Comparison of ENCODE assay signal across 8 cellular contexts in genomic region chr5:67493676-67494075, GRCh38.
DNase-seq lines count a peak whose midpoint lies in the region; ATAC-seq, FAIRE-seq and TF ChIP-seq lines count a peak whose summit lies in the region.

No MANE protein-coding gene starts in this region.

- TF ChIP-seq CTCF in GM12878 (IDR thresholded peaks at IDR 0.05 in 2 of 3, conservative IDR thresholded peaks at IDR 0.05 in 1 of 3; ENCODE audit: control insufficient read depth in 2 of 3, extremely low read depth in 1 of 3, insufficient read depth in 1 of 3, low read depth in 3 of 3, low read length in 3 of 3) (peak in 2 of 3 experiments; percentile 24 to 41; a peak in 3 of 6 replicates), upper lobe of right lung (IDR thresholded peaks at IDR 0.05) (peak; percentile 34)

- H4K20me1 ChIP-seq in GM12878 (ENCODE audit: control insufficient read depth, insufficient read depth), result no peaks in the 10 kb centered on the region

- no peaks in the 10 kb centered on the region for H3K9me3 ChIP-seq in GM12878 (replicated peaks; ENCODE audit: control insufficient read depth, insufficient read depth, low read length)
- no peaks in the 10 kb centered on the region for H3K9me3 ChIP-seq in upper lobe of right lung

- H3K27ac ChIP-seq in GM12878 (ENCODE audit: control insufficient read depth, insufficient read depth) (no peak overlapping the region), upper lobe of right lung (no peak overlapping the region)

- no peak overlapping the region for H2AFZ ChIP-seq in GM12878 (ENCODE audit: control insufficient read depth, low read depth, low read length)

- H3K4me1 ChIP-seq in GM12878 (ENCODE audit: control insufficient read depth, insufficient read depth, low read length), result no peaks in the 10 kb centered on the region
- peaks cover 6% of the 10 kb centered on the region for H3K4me1 ChIP-seq in upper lobe of right lung

- DNase-seq in DMS53 (lab: John Stamatoyannopoulos, UW), result peak; percentile 78
- peak; percentile 72 for DNase-seq in NCI-H146 (lab: John Stamatoyannopoulos, UW)
- no peak for DNase-seq in GM12878 (ENCODE audit: low read depth, low spot score)
- peak; percentile 68 for DNase-seq in islet precursor cell
- DNase-seq in upper lobe of right lung, result no peak
- no peak for DNase-seq in RCC 7860 (ENCODE audit: low spot score)
- no peak for DNase-seq in activated T-cell treated with anti-CD3 and anti-CD28 coated beads, Interleukin-2, amount 50 U/mL, for 1 hour
- no peak for DNase-seq in NCI-H1105 treated with DMSO at 0.1 percent for 48 hours (lab: John Stamatoyannopoulos, UW)

- no TSS peak for BruUV-seq in GM12878 (replicated peaks; lab: Mats Ljungman, UMichigan)

- no peaks in the 10 kb centered on the region for H3K79me2 ChIP-seq in GM12878 (ENCODE audit: control insufficient read depth, insufficient read depth, low read length)

- FAIRE-seq in GM12878 (lab: Jason Lieb, UNC), result no peak
- no peak for FAIRE-seq in RCC 7860 (lab: Jason Lieb, UNC)

- H3K4me3 ChIP-seq in GM12878 (no peak overlapping the region), upper lobe of right lung (no peak overlapping the region)

- SMC1A ChIA-PET in GM12878 (lab: Charles Lee; ENCODE audit: uncharacterized antibody, unreplicated experiment), result interaction anchor here (1.0 kb wide), 1 partner anchor 9 kb away, joined by 3 read pairs; no protein-coding TSS in a partner anchor

- CTCF ChIA-PET in GM12878 (lab: Yijun Ruan, JAX), result interaction anchor here (2.1 to 2.2 kb wide), 2 partner anchors 759 to 778 kb away, joined by 6 to 8 read pairs; no protein-coding TSS in a partner anchor

- no peak for TF ChIP-seq POLR2A in GM12878 (IDR thresholded peaks at IDR 0.05; ENCODE audit: low read depth, low read length)

- no peak overlapping the region for H3K4me2 ChIP-seq in GM12878 (ENCODE audit: control insufficient read depth, insufficient read depth)

- H3K36me3 ChIP-seq in GM12878 (ENCODE audit: control insufficient read depth in 2 of 2, insufficient read depth in 2 of 2, low read length in 1 of 2) (no peaks in the 10 kb centered on the region), upper lobe of right lung (no peaks in the 10 kb centered on the region)

- no peak for TF ChIP-seq EP300 in GM12878 (IDR thresholded peaks at IDR 0.05; ENCODE audit: borderline replicate concordance in 1 of 2, control insufficient read depth in 1 of 2, low read depth in 2 of 2, low read length in 2 of 2)

- in situ Hi-C loops in GM12878 (cut with MboI), result no loop called here

- ATAC-seq in GM12878 (peak; percentile 51), upper lobe of right lung (peak; percentile 83)

- RAD21 ChIA-PET in GM12878 (lab: Charles Lee; ENCODE audit: unreplicated experiment), result interaction anchor here (1.3 to 1.5 kb wide), 2 partner anchors 248 to 759 kb away, joined by 3 to 7 read pairs; no protein-coding TSS in a partner anchor

- H3K27me3 ChIP-seq in GM12878 (replicated peaks in 1 of 2; ENCODE audit: control insufficient read depth in 2 of 2, insufficient read depth in 2 of 2, low read length in 1 of 2), result no peaks in the 10 kb centered on the region
- H3K27me3 ChIP-seq in upper lobe of right lung, result no peaks in the 10 kb centered on the region

- WGBS in GM12878 (ENCODE audit: insufficient coverage, insufficient replicate concordance, low lambda C conversion rate, missing lambda C conversion rate), result 30% methylated on average over 2 of the region's 2 CpGs

- POLR2A ChIA-PET in GM12878 (lab: Charles Lee), result no interaction called here

- H3K9ac ChIP-seq in GM12878 (ENCODE audit: control insufficient read depth, insufficient read depth, low read length), result no peak overlapping the region

- peak; percentile 33; the same call in 1 of the 2 replicates for TF ChIP-seq RAD21 in GM12878 (IDR thresholded peaks at IDR 0.05; ENCODE audit: insufficient read depth, low read depth, low read length)

- intact Hi-C loops in GM12878 (cut with micrococcal nuclease; ENCODE audit: unreplicated experiment), result loop anchor here (2.0 kb wide), 1 partner anchor 759 kb away; no protein-coding TSS in a partner anchor
- intact Hi-C loops in upper lobe of right lung (cut with DNase I), result no loop called here

TF ChIP-seq in GM12878, 131 proteins besides CTCF, POLR2A, EP300 and RAD21:
- TF ChIP-seq LARP7 (IDR thresholded peaks at IDR 0.05), result no peak
- TF ChIP-seq SMC3 (IDR thresholded peaks at IDR 0.05; ENCODE audit: borderline replicate concordance, low read length), result peak; percentile 34; the same call in 1 of the 2 replicates

Comparison
In these comparisons a context has a peak if more than half of its experiments do, and no peak if none do; other contexts are left out.
1. DNase-seq: peak in DMS53 (single experiment), NCI-H146 (single experiment) and islet precursor cell (single experiment); none in GM12878 (single experiment), upper lobe of right lung (single experiment), RCC 7860 (single experiment), activated T-cell treated with anti-CD3 and anti-CD28 coated beads, Interleukin-2, amount 50 U/mL, for 1 hour (single experiment) and NCI-H1105 treated with DMSO at 0.1 percent for 48 hours (single experiment).